22 cellular contexts compared by ENCODE assay signal in genomic region chrX:141158084-141158483, GRCh38. TPM values are rescaled to one million over a fixed set of nuclear protein-coding genes. Genes with fewer than 3 reads are reported as not detected.
DNase-seq lines count a peak whose midpoint lies in the region; ATAC-seq, FAIRE-seq and TF ChIP-seq lines count a peak whose summit lies in the region.
"Had no signal": no experiment of that assay in that cellular context is flagged by ENCODE, and none has a peak within 500 bp of the region (broad histone marks: within the 10 kb centered on the region; RNA-seq: fewer than 3 reads in every experiment).

No MANE protein-coding gene starts in this region.

- no peaks in the 10 kb centered on the region for H3K4me1 ChIP-seq in small intestine (ENCODE audit: control insufficient read depth in 2 of 2, insufficient read depth in 1 of 2, low read depth in 1 of 2, low read length in 1 of 2)
- H3K4me1 ChIP-seq: BLaER1, Caco-2 had no signal

- CTCF ChIA-PET in activated CD4-positive, alpha-beta memory T cell treated with anti-CD3 and anti-CD28 coated beads, Interleukin-2, amount 10 ng/mL, durations not matched to agents 7 days and 5 days (lab: Charles Lee) = no interaction called here
- CTCF ChIA-PET in activated CD4-positive, alpha-beta memory T cell treated with anti-CD3 and anti-CD28 coated beads for 36 hours (lab: Charles Lee) = interaction anchor here (0.6 kb wide), 1 partner anchor 28 kb away, joined by 3 read pairs; no protein-coding TSS in a partner anchor
- CTCF ChIA-PET in activated naive CD4-positive, alpha-beta T cell treated with anti-CD3 and anti-CD28 coated beads, Interleukin-2, amount 10 ng/mL, durations not matched to agents 7 days and 5 days (lab: Charles Lee) = no interaction called here

- H3K36me3 Mint-ChIP-seq in activated CD4-positive, alpha-beta memory T cell treated with anti-CD3 and anti-CD28 coated beads, Interleukin-2, amount 10 ng/mL, durations not matched to agents 7 days and 5 days (ENCODE audit: low read depth) = peaks cover 31% of the 10 kb centered on the region
- peaks cover 6% of the 10 kb centered on the region for H3K36me3 Mint-ChIP-seq in activated CD4-positive, alpha-beta memory T cell treated with anti-CD3 and anti-CD28 coated beads for 36 hours
- H3K36me3 Mint-ChIP-seq in activated naive CD4-positive, alpha-beta T cell treated with anti-CD3 and anti-CD28 coated beads, Interleukin-2, amount 50 U/mL, for 72 hours = peaks cover 10 to 17% of the 10 kb centered on the region in 2 donors
- peaks cover 7% of the 10 kb centered on the region for H3K36me3 Mint-ChIP-seq in activated naive CD4-positive, alpha-beta T cell treated with anti-CD3 and anti-CD28 coated beads, Interleukin-2, amount 10 ng/mL, durations not matched to agents 7 days and 5 days
- H3K36me3 Mint-ChIP-seq in activated T-helper 17 cell treated with anti-CD3 and anti-CD28 coated beads, Interleukin-2, amount 50 U/mL, for 72 hours (ENCODE audit: low read depth) = no peaks in the 10 kb centered on the region
- H3K36me3 Mint-ChIP-seq: CD4-positive, CD25-positive, alpha-beta regulatory T cell; CD8-positive, alpha-beta T cell had no signal

- H3K27me3 Mint-ChIP-seq in activated CD4-positive, alpha-beta memory T cell treated with anti-CD3 and anti-CD28 coated beads, Interleukin-2, amount 10 ng/mL, durations not matched to agents 7 days and 5 days = no peaks in the 10 kb centered on the region
- no peaks in the 10 kb centered on the region for H3K27me3 Mint-ChIP-seq in activated CD4-positive, alpha-beta memory T cell treated with anti-CD3 and anti-CD28 coated beads for 36 hours
- no peaks in the 10 kb centered on the region for H3K27me3 Mint-ChIP-seq in activated naive CD4-positive, alpha-beta T cell treated with anti-CD3 and anti-CD28 coated beads, Interleukin-2, amount 10 ng/mL, durations not matched to agents 7 days and 5 days
- H3K27me3 Mint-ChIP-seq in activated T-helper 17 cell treated with anti-CD3 and anti-CD28 coated beads, Interleukin-2, amount 50 U/mL, for 72 hours = no peaks in the 10 kb centered on the region
- H3K27me3 Mint-ChIP-seq: B cell; CD4-positive, CD25-positive, alpha-beta regulatory T cell had no signal

- intact Hi-C loops in activated CD4-positive, alpha-beta memory T cell treated with anti-CD3 and anti-CD28 coated beads for 36 hours (cut with micrococcal nuclease) = loop anchor here (1.0 kb wide), 1 partner anchor 241 kb away; no protein-coding TSS in a partner anchor

- H3K36me3 ChIP-seq in small intestine (ENCODE audit: control insufficient read depth in 2 of 2, insufficient read depth in 2 of 2, low read length in 2 of 2) = no peaks in the 10 kb centered on the region
- no peaks in the 10 kb centered on the region for H3K36me3 ChIP-seq in brain microvascular endothelial cell (replicated peaks)
- H3K36me3 ChIP-seq: BLaER1, HAP-1 had no signal

- in situ Hi-C loops in brain microvascular endothelial cell (cut with HindIII; ENCODE audit: low pct_ligation_motif_present, low sequenced_read_pairs) = no loop called here

- peak overlapping the region; percentile 53 for H3K27ac Mint-ChIP-seq in activated CD4-positive, alpha-beta memory T cell treated with anti-CD3 and anti-CD28 coated beads, Interleukin-2, amount 10 ng/mL, durations not matched to agents 7 days and 5 days
- no peak overlapping the region for H3K27ac Mint-ChIP-seq in activated CD4-positive, alpha-beta memory T cell treated with anti-CD3 and anti-CD28 coated beads for 36 hours
- H3K27ac Mint-ChIP-seq in activated naive CD4-positive, alpha-beta T cell treated with anti-CD3 and anti-CD28 coated beads, Interleukin-2, amount 50 U/mL, for 72 hours = no peak overlapping the region
- no peak overlapping the region for H3K27ac Mint-ChIP-seq in activated naive CD4-positive, alpha-beta T cell treated with anti-CD3 and anti-CD28 coated beads, Interleukin-2, amount 10 ng/mL, durations not matched to agents 7 days and 5 days
- H3K27ac Mint-ChIP-seq in activated T-helper 17 cell treated with anti-CD3 and anti-CD28 coated beads, Interleukin-2, amount 50 U/mL, for 72 hours = no peak overlapping the region
- H3K27ac Mint-ChIP-seq: B cell; CD4-positive, CD25-positive, alpha-beta regulatory T cell; CD8-positive, alpha-beta T cell had no signal

- DNase-seq in activated CD4-positive, alpha-beta memory T cell treated with anti-CD3 and anti-CD28 coated beads, Interleukin-2, amount 10 ng/mL, durations not matched to agents 7 days and 5 days = no peak
- DNase-seq in activated CD4-positive, alpha-beta memory T cell treated with anti-CD3 and anti-CD28 coated beads for 36 hours = no peak
- no peak for DNase-seq in activated naive CD4-positive, alpha-beta T cell treated with anti-CD3 and anti-CD28 coated beads, Interleukin-2, amount 50 U/mL, for 72 hours (ENCODE audit: low spot score in 2 of 2)
- no peak for DNase-seq in activated naive CD4-positive, alpha-beta T cell treated with anti-CD3 and anti-CD28 coated beads, Interleukin-2, amount 10 ng/mL, durations not matched to agents 7 days and 5 days
- DNase-seq in small intestine (no peak), brain microvascular endothelial cell (no peak)
- DNase-seq: Caco-2; CD4-positive, CD25-positive, alpha-beta regulatory T cell; CD8-positive, alpha-beta T cell; DMS153; DND-41; GOT3 had no signal

- ATAC-seq in activated naive CD4-positive, alpha-beta T cell treated with anti-CD3 and anti-CD28 coated beads, Interleukin-2, amount 50 U/mL, for 72 hours = peak; percentile 30 to 56
- ATAC-seq in activated T-helper 17 cell treated with anti-CD3 and anti-CD28 coated beads, Interleukin-2, amount 50 U/mL, for 72 hours (replicated peaks) = peak; percentile 78
- ATAC-seq: CD8-positive, alpha-beta T cell had no signal

- H3K4me1 Mint-ChIP-seq in activated CD4-positive, alpha-beta memory T cell treated with anti-CD3 and anti-CD28 coated beads, Interleukin-2, amount 10 ng/mL, durations not matched to agents 7 days and 5 days = peaks cover 42% of the 10 kb centered on the region
- H3K4me1 Mint-ChIP-seq in activated CD4-positive, alpha-beta memory T cell treated with anti-CD3 and anti-CD28 coated beads for 36 hours (ENCODE audit: low read depth) = peaks cover 13% of the 10 kb centered on the region
- H3K4me1 Mint-ChIP-seq in activated naive CD4-positive, alpha-beta T cell treated with anti-CD3 and anti-CD28 coated beads, Interleukin-2, amount 10 ng/mL, durations not matched to agents 7 days and 5 days = peaks cover 11% of the 10 kb centered on the region
- peaks cover 10% of the 10 kb centered on the region for H3K4me1 Mint-ChIP-seq in activated T-helper 17 cell treated with anti-CD3 and anti-CD28 coated beads, Interleukin-2, amount 50 U/mL, for 72 hours
- H3K4me1 Mint-ChIP-seq: B cell had no signal

- H3K4me3 ChIP-seq in small intestine (ENCODE audit: low read depth in 1 of 2, low read length in 2 of 2) = no peak overlapping the region
- no peak overlapping the region for H3K4me3 ChIP-seq in brain microvascular endothelial cell (ENCODE audit: low read depth, low read length)
- H3K4me3 ChIP-seq: BLaER1, HAP-1 had no signal

- H3K4me3 Mint-ChIP-seq in activated CD4-positive, alpha-beta memory T cell treated with anti-CD3 and anti-CD28 coated beads, Interleukin-2, amount 10 ng/mL, durations not matched to agents 7 days and 5 days = peak overlapping the region; percentile 11
- no peak overlapping the region for H3K4me3 Mint-ChIP-seq in activated CD4-positive, alpha-beta memory T cell treated with anti-CD3 and anti-CD28 coated beads for 36 hours
- H3K4me3 Mint-ChIP-seq in activated naive CD4-positive, alpha-beta T cell treated with anti-CD3 and anti-CD28 coated beads, Interleukin-2, amount 10 ng/mL, durations not matched to agents 7 days and 5 days = no peak overlapping the region
- peak overlapping the region; percentile 15 for H3K4me3 Mint-ChIP-seq in activated T-helper 17 cell treated with anti-CD3 and anti-CD28 coated beads, Interleukin-2, amount 50 U/mL, for 72 hours
- H3K4me3 Mint-ChIP-seq: B cell; CD4-positive, CD25-positive, alpha-beta regulatory T cell; CD8-positive, alpha-beta T cell had no signal

- FAIRE-seq in small intestine (lab: Jason Lieb, UNC) = no peak
- FAIRE-seq: A204.1, G401.6, GM12892, H54 had no signal

- H3K9me3 ChIP-seq in small intestine (ENCODE audit: control insufficient read depth, low read depth) = no peaks in the 10 kb centered on the region
- H3K9me3 ChIP-seq: Caco-2, HAP-1 had no signal

- peaks cover 20% of the 10 kb centered on the region for H3K9me3 Mint-ChIP-seq in activated CD4-positive, alpha-beta memory T cell treated with anti-CD3 and anti-CD28 coated beads, Interleukin-2, amount 10 ng/mL, durations not matched to agents 7 days and 5 days
- H3K9me3 Mint-ChIP-seq in activated CD4-positive, alpha-beta memory T cell treated with anti-CD3 and anti-CD28 coated beads for 36 hours = peaks cover 21% of the 10 kb centered on the region
- H3K9me3 Mint-ChIP-seq in activated naive CD4-positive, alpha-beta T cell treated with anti-CD3 and anti-CD28 coated beads, Interleukin-2, amount 50 U/mL, for 72 hours = peaks cover 3 to 16% of the 10 kb centered on the region in 2 donors
- H3K9me3 Mint-ChIP-seq in activated naive CD4-positive, alpha-beta T cell treated with anti-CD3 and anti-CD28 coated beads, Interleukin-2, amount 10 ng/mL, durations not matched to agents 7 days and 5 days = peaks cover 18% of the 10 kb centered on the region
- H3K9me3 Mint-ChIP-seq in activated T-helper 17 cell treated with anti-CD3 and anti-CD28 coated beads, Interleukin-2, amount 50 U/mL, for 72 hours = peaks cover 2% of the 10 kb centered on the region

- H3K27ac ChIP-seq in small intestine (ENCODE audit: low read depth in 1 of 2, low read length in 1 of 2) (no peak overlapping the region), brain microvascular endothelial cell (no peak overlapping the region)
- H3K27ac ChIP-seq: 22Rv1, BLaER1, C4-2B had no signal

- no peak for TF ChIP-seq CTCF in brain microvascular endothelial cell (IDR thresholded peaks at IDR 0.05; ENCODE audit: low read depth, low read length, missing control alignments)

- H3K27me3 ChIP-seq in small intestine (ENCODE audit: control insufficient read depth in 2 of 2, insufficient read depth in 2 of 2, low read length in 2 of 2) = no peaks in the 10 kb centered on the region
- H3K27me3 ChIP-seq in brain microvascular endothelial cell (replicated peaks) = no peaks in the 10 kb centered on the region

- 75 to 83% (median 78%) methylated on average over 3 of the region's 3 CpGs for WGBS in small intestine, 3 donors

- POLR2A ChIA-PET in activated CD4-positive, alpha-beta memory T cell treated with anti-CD3 and anti-CD28 coated beads, Interleukin-2, amount 10 ng/mL, durations not matched to agents 7 days and 5 days (lab: Charles Lee) = no interaction called here
- POLR2A ChIA-PET in activated CD4-positive, alpha-beta memory T cell treated with anti-CD3 and anti-CD28 coated beads for 36 hours (lab: Charles Lee) = no interaction called here

RNA-seq across cellular contexts. Expression of gene LDOC1, which starts 18.8 kb away (rescaled TPM):
- 10 to 100 TPM; 20.5 to 20.8 TPM for total RNA-seq in activated CD4-positive, alpha-beta memory T cell treated with anti-CD3 and anti-CD28 coated beads, Interleukin-2, amount 10 ng/mL, durations not matched to agents 7 days and 5 days
- 1 to 10 TPM; 8.7 TPM for total RNA-seq in activated CD4-positive, alpha-beta memory T cell treated with anti-CD3 and anti-CD28 coated beads for 36 hours
- 1 to 10 TPM; 5.4 to 7.1 TPM for total RNA-seq in activated naive CD4-positive, alpha-beta T cell treated with anti-CD3 and anti-CD28 coated beads, Interleukin-2, amount 50 U/mL, for 72 hours
- total RNA-seq in activated T-helper 17 cell treated with anti-CD3 and anti-CD28 coated beads, Interleukin-2, amount 50 U/mL, for 72 hours = 10 to 100 TPM; 10.8 to 12.5 TPM
- 1 to 10 TPM in 2 of 3 donors, not detected in 1; 1.9 to 9.0 TPM for polyA plus RNA-seq in small intestine
- total RNA-seq: Caco-2 had no signal

Comparison
In these comparisons a context has a peak if more than half of its experiments do, and no peak if none do; other contexts are left out.
1. H3K4me3 Mint-ChIP-seq: peak in activated CD4-positive, alpha-beta memory T cell treated with anti-CD3 and anti-CD28 coated beads, Interleukin-2, amount 10 ng/mL, durations not matched to agents 7 days and 5 days (single experiment) and activated T-helper 17 cell treated with anti-CD3 and anti-CD28 coated beads, Interleukin-2, amount 50 U/mL, for 72 hours (single experiment); none in activated CD4-positive, alpha-beta memory T cell treated with anti-CD3 and anti-CD28 coated beads for 36 hours (single experiment) and activated naive CD4-positive, alpha-beta T cell treated with anti-CD3 and anti-CD28 coated beads, Interleukin-2, amount 10 ng/mL, durations not matched to agents 7 days and 5 days (single experiment).